In the genomic region with DNA sequence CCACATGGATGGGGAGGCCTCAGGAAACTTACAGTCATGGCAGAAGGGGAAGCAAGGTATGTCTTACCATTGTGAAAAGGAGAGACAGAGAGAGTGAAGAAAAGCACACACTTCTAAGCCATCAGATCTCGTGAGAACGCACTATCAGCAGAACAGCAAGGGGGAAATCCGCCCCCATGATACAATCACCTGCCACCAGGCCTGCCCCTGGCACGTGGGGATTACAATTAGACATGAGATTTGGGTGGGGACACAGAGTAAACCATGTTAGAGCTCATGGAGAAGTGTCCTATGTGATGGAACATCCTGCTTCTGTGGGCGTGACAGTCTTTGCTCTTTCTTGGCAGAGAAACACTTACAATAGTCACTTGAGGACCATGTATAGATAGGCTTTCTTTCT, we compare ENCODE assay signal across 29 cellular contexts.
"Had no signal": no experiment of that assay in that cellular context is flagged by ENCODE, and none has a peak within 500 bp of the region (broad histone marks: within the 10 kb centered on the region; RNA-seq: fewer than 3 reads in every experiment).

No MANE protein-coding gene starts in this region.

- H3K27ac ChIP-seq: left ventricle myocardium inferior, neural progenitor cell, neutrophil, ovary, right atrium auricular region, skin epidermis, stomach, testis, thyroid gland, transverse colon, upper lobe of right lung had no signal

- H3K9ac ChIP-seq: neural progenitor cell had no signal

- H3K36me3 ChIP-seq: left ventricle myocardium inferior, neural progenitor cell, neutrophil, ovary, right atrium auricular region, stomach, thyroid gland, transverse colon, upper lobe of right lung had no signal

- H3K36me3 Mint-ChIP-seq: neural progenitor cell had no signal

- ATAC-seq: naive thymus-derived CD8-positive, alpha-beta T cell; sciatic nerve; stimulated activated naive B cell treated with anti-CD40 and anti-IgM and Interleukin-4, amounts not matched to agents 10 μg/mL and 1 μg/mL and 100 μg/mL, for 72 hours; stimulated activated naive CD8-positive, alpha-beta T cell treated with anti-CD3 and anti-CD28 coated beads, Interleukin-15, Interleukin-2, amounts not matched to agents 100 U/mL and 50 U/mL, for 24 hours; upper lobe of right lung had no signal

- H3K4me2 ChIP-seq: neural progenitor cell had no signal

- H3K27me3 Mint-ChIP-seq: progenitor cell of endocrine pancreas had no signal

- H3K4me3 Mint-ChIP-seq: immature natural killer cell; naive thymus-derived CD8-positive, alpha-beta T cell; nephron progenitor cell; neural progenitor cell; stimulated activated naive B cell treated with anti-CD40 and anti-IgM and Interleukin-4, amounts not matched to agents 10 μg/mL and 1 μg/mL and 100 μg/mL, for 72 hours had no signal

- H3K27ac Mint-ChIP-seq: immature natural killer cell; nephron progenitor cell; neural progenitor cell; progenitor cell of endocrine pancreas; stimulated activated naive B cell treated with anti-CD40 and anti-IgM and Interleukin-4, amounts not matched to agents 10 μg/mL and 1 μg/mL and 100 μg/mL, for 72 hours had no signal

- H3K4me3 ChIP-seq: left ventricle myocardium inferior, lung, neural progenitor cell, ovary, right atrium auricular region, skin epidermis, stomach, testis, thyroid gland, transverse colon, upper lobe of right lung had no signal

- H2AFZ ChIP-seq: neural progenitor cell had no signal

- H3K27me3 ChIP-seq: neural progenitor cell, ovary, right atrium auricular region, testis, thyroid gland, transverse colon had no signal

- DNase-seq: hypothalamus; immature natural killer cell; kidney; left ventricle myocardium inferior; midbrain; naive thymus-derived CD8-positive, alpha-beta T cell; nephron progenitor cell; occipital lobe; ovary; stimulated activated CD4-positive, alpha-beta T cell treated with anti-CD3 and anti-CD28 coated beads, Interleukin-12 subunit alpha, Interleukin-12 subunit beta, amount 100 ng/mL, for 4 hours; stimulated activated CD4-positive, alpha-beta T cell treated with anti-CD3 and anti-CD28 coated beads, Interleukin-15, amount 100 ng/mL, for 24 hours; stimulated activated CD4-positive, alpha-beta T cell treated with anti-CD3 and anti-CD28 coated beads, Interleukin-2, amount 100 ng/mL, for 24 hours; stimulated activated CD4-positive, alpha-beta T cell treated with anti-CD3 and anti-CD28 coated beads, Interleukin-4, amount 100 ng/mL, for 1 hour; stimulated activated naive B cell treated with anti-CD40 and anti-IgM and Interleukin-4, amounts not matched to agents 10 μg/mL and 1 μg/mL and 100 μg/mL, for 72 hours; stimulated activated naive CD8-positive, alpha-beta T cell treated with anti-CD3 and anti-CD28 coated beads, Interleukin-15, Interleukin-2, amounts not matched to agents 100 U/mL and 50 U/mL, for 24 hours; stomach; testis; thyroid gland; transverse colon; upper lobe of right lung had no signal

- H3K4me1 ChIP-seq: neural progenitor cell, right atrium auricular region, stomach, thyroid gland, transverse colon, upper lobe of right lung had no signal

- H3K4me1 Mint-ChIP-seq: immature natural killer cell, neural progenitor cell had no signal

- FAIRE-seq: islet of Langerhans, urothelium cell line had no signal

- H3K9me3 ChIP-seq: left ventricle myocardium inferior, neutrophil, ovary, right atrium auricular region, stomach, testis, thyroid gland, transverse colon, upper lobe of right lung had no signal
